Comparison of ENCODE assay signal across 9 cellular contexts in the genomic region with DNA sequence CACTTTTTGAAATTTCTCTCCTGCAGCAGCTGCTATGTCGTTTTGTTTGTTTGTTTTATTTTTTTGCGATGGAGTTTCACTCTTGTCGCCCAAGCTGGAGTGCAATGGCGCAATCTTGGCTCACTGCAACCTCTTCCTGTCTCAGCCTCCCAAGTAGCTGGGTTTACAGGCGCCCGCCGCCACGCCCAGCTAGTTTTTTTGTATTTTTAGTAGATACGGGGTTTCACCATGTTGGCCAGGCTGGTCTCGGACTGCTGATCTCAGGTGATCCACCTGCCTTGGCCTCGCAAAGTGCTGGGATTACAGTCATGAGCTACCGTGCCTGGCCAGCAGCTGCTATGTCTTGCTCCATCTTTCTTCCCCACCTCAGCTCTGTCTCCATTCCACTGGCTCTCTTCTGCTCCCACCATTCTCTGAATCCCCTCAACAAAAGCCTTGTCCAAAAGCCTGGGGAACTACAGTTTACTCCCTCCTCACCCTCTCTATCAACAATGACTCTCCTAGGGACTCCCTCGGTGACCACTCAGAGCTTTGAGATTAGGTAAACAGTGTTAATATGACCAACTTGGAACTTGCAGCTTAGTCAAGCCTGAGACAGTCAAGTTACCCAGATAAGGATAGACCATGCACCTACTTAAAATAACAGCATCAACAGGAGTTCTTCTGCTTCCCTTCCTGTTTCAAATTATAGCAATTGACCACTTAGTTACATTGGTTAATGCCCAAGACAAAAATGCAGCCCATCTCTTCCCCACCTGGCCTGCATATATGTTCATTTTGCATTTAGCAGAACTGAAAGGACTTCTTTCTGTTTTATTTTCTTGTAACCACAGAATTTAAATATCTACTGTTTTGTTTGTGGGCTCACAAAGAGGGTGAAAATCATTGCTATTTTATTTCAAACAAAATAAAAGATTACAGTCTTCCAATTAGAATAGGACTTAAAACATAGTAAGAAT.
DNase-seq lines count a peak whose midpoint lies in the region; ATAC-seq lines count a peak whose summit lies in the region.
"Had no signal": no experiment of that assay in that cellular context is flagged by ENCODE, and none has a peak within 500 bp of the region (broad histone marks: within the 10 kb centered on the region; RNA-seq: fewer than 3 reads in every experiment).

No MANE protein-coding gene starts in this region.

- peaks cover 69% of the 10 kb centered on the region for H3K4me1 Mint-ChIP-seq in activated naive CD4-positive, alpha-beta T cell treated with anti-CD3 and anti-CD28 coated beads for 36 hours (ENCODE audit: low read depth)
- peaks cover 75 to 83% (median 83%) of the 10 kb centered on the region in 3 donors for H3K4me1 Mint-ChIP-seq in T-cell

- H3K9me3 Mint-ChIP-seq in activated naive CD4-positive, alpha-beta T cell treated with anti-CD3 and anti-CD28 coated beads, Interleukin-2, amount 50 U/mL, for 72 hours, result peaks cover 16 to 19% of the 10 kb centered on the region in 2 donors
- H3K9me3 Mint-ChIP-seq in activated naive CD4-positive, alpha-beta T cell treated with anti-CD3 and anti-CD28 coated beads for 36 hours, result peaks cover 2% of the 10 kb centered on the region
- peaks cover 0 to 8% (median 0%) of the 10 kb centered on the region in 3 donors for H3K9me3 Mint-ChIP-seq in T-cell

- H3K27me3 Mint-ChIP-seq in activated naive CD4-positive, alpha-beta T cell treated with anti-CD3 and anti-CD28 coated beads for 36 hours (ENCODE audit: low read depth), result no peaks in the 10 kb centered on the region
- H3K27me3 Mint-ChIP-seq in T-cell, result no peaks in the 10 kb centered on the region

- DNase-seq in activated naive CD4-positive, alpha-beta T cell treated with anti-CD3 and anti-CD28 coated beads, Interleukin-2, amount 50 U/mL, for 72 hours (ENCODE audit: low spot score in 2 of 2), result no peak
- DNase-seq in activated naive CD4-positive, alpha-beta T cell treated with anti-CD3 and anti-CD28 coated beads for 36 hours, result no peak
- DNase-seq in T-cell, result no peak
- no peak for DNase-seq in NCI-H526 treated with DMSO at 0.1 percent for 48 hours (lab: John Stamatoyannopoulos, UW)
- no peak for DNase-seq in NOMO-1 treated with DMSO at 0.1 percent for 48 hours (lab: John Stamatoyannopoulos, UW; ENCODE audit: unreplicated experiment)
- no peak for DNase-seq in posterior vena cava (ENCODE audit: low spot score)
- no peak for DNase-seq in NCI-H1436 (lab: John Stamatoyannopoulos, UW)
- DNase-seq: SHP77 had no signal

- H3K27ac Mint-ChIP-seq in activated naive CD4-positive, alpha-beta T cell treated with anti-CD3 and anti-CD28 coated beads, Interleukin-2, amount 50 U/mL, for 72 hours, result peak overlapping the region; percentile 73 to 88
- H3K27ac Mint-ChIP-seq in activated naive CD4-positive, alpha-beta T cell treated with anti-CD3 and anti-CD28 coated beads for 36 hours, result no peak overlapping the region
- peak overlapping the region; percentile 40 to 56 for H3K27ac Mint-ChIP-seq in T-cell

- H3K36me3 Mint-ChIP-seq in activated naive CD4-positive, alpha-beta T cell treated with anti-CD3 and anti-CD28 coated beads, Interleukin-2, amount 50 U/mL, for 72 hours, result peaks cover 6 to 34% of the 10 kb centered on the region in 2 donors
- H3K36me3 Mint-ChIP-seq in activated naive CD4-positive, alpha-beta T cell treated with anti-CD3 and anti-CD28 coated beads for 36 hours (ENCODE audit: low read depth), result no peaks in the 10 kb centered on the region
- H3K36me3 Mint-ChIP-seq in T-cell, result peaks cover 3% of the 10 kb centered on the region

- H3K4me3 Mint-ChIP-seq in activated naive CD4-positive, alpha-beta T cell treated with anti-CD3 and anti-CD28 coated beads for 36 hours, result no peak overlapping the region
- peak overlapping the region in 1 of 3 donors; percentile 41 for H3K4me3 Mint-ChIP-seq in T-cell

- POLR2A ChIA-PET in T-cell (lab: Charles Lee), result interaction anchor here in 1 of 2 donors (0.5 to 0.6 kb wide), 2 partner anchors 35 to 48 kb away, joined by 3 read pairs; no protein-coding TSS in a partner anchor

- intact Hi-C loops in activated naive CD4-positive, alpha-beta T cell treated with anti-CD3 and anti-CD28 coated beads for 36 hours (cut with micrococcal nuclease), result no loop called here
- intact Hi-C loops in posterior vena cava (cut with DNase I), result no loop called here

- CTCF ChIA-PET in activated naive CD4-positive, alpha-beta T cell treated with anti-CD3 and anti-CD28 coated beads for 36 hours (lab: Charles Lee), result interaction anchor here (0.8 to 1.0 kb wide), 4 partner anchors 17 to 240 kb away, joined by 3 to 5 read pairs (median 3); no protein-coding TSS in a partner anchor
- CTCF ChIA-PET in T-cell (lab: Charles Lee), result no interaction called here

- ATAC-seq in activated naive CD4-positive, alpha-beta T cell treated with anti-CD3 and anti-CD28 coated beads, Interleukin-2, amount 50 U/mL, for 72 hours, result peak in 1 of 2 donors; percentile 24
- ATAC-seq in HG02973 (IDR thresholded peaks at IDR 0.05; ENCODE audit: unreplicated experiment) (peak; percentile 72), T-cell (replicated peaks in 1 of 4) (no peak)
